In genomic region chr10:104340099-104340594, GRCh38 we compare ENCODE assay signal across 9 cellular contexts. TPM values are rescaled to one million over a fixed set of nuclear protein-coding genes. Genes with fewer than 3 reads are reported as not detected.
DNase-seq lines count a peak whose midpoint lies in the region; ATAC-seq and TF ChIP-seq lines count a peak whose summit lies in the region.
"Had no signal": no experiment of that assay in that cellular context is flagged by ENCODE, and none has a peak within 500 bp of the region (broad histone marks: within the 10 kb centered on the region; RNA-seq: fewer than 3 reads in every experiment).

No MANE protein-coding gene starts in this region.

- H3K9me3 ChIP-seq in muscle layer of duodenum (ENCODE audit: control insufficient read depth in 1 of 2, low read length in 2 of 2), result no peaks in the 10 kb centered on the region
- H3K9me3 ChIP-seq in aorta (ENCODE audit: control insufficient read depth, low read length), result no peaks in the 10 kb centered on the region
- no peaks in the 10 kb centered on the region for H3K9me3 ChIP-seq in BE2C

- H3K27ac ChIP-seq in cingulate gyrus (ENCODE audit: low read depth, low read length) (peak overlapping the region; percentile 77), muscle layer of duodenum (ENCODE audit: low read length) (peak overlapping the region; percentile 22), aorta (ENCODE audit: low read depth in 1 of 2, low read length in 2 of 2) (peak overlapping the region; percentile 92 to 95)

- ATAC-seq in stimulated activated naive CD8-positive, alpha-beta T cell treated with anti-CD3 and anti-CD28 coated beads, Interleukin-15, amount 100 ng/mL, for 72 hours, result no peak
- ATAC-seq in aorta (ENCODE audit: low FRiP score), result no peak

- no peak for TF ChIP-seq CTCF in BE2C (IDR thresholded peaks at IDR 0.05; ENCODE audit: low read depth, low read length)

- intact Hi-C loops in aorta (cut with DNase I), result no loop called here

- H3K4me3 ChIP-seq in muscle layer of duodenum (ENCODE audit: low read depth in 1 of 2, low read length in 2 of 2) (peak overlapping the region in 1 of 2 donors; percentile 8), aorta (ENCODE audit: low read length in 2 of 2) (no peak overlapping the region), BE2C (ENCODE audit: low read depth, low read length) (no peak overlapping the region)

- 1 to 3% methylated on average over 5 of the region's 5 CpGs for WGBS in aorta, 2 donors

- H3K36me3 Mint-ChIP-seq in stimulated activated naive CD8-positive, alpha-beta T cell treated with anti-CD3 and anti-CD28 coated beads, Interleukin-15, Interleukin-2, amounts not matched to agents 100 ng/mL and 50 ng/mL, for 24 hours (ENCODE audit: low read depth), result peaks cover 12% of the 10 kb centered on the region

- peak overlapping the region; percentile 10 for H3K27ac Mint-ChIP-seq in stimulated activated naive CD8-positive, alpha-beta T cell treated with anti-CD3 and anti-CD28 coated beads, Interleukin-15, Interleukin-2, amounts not matched to agents 100 ng/mL and 50 ng/mL, for 24 hours
- no peak overlapping the region for H3K27ac Mint-ChIP-seq in stimulated activated naive CD8-positive, alpha-beta T cell treated with anti-CD3 and anti-CD28 coated beads, Interleukin-15, amount 100 ng/mL, for 72 hours

- peaks cover 14 to 22% of the 10 kb centered on the region in 2 donors for H3K4me1 ChIP-seq in muscle layer of duodenum (ENCODE audit: control insufficient read depth in 1 of 2, insufficient read depth in 2 of 2, low read length in 2 of 2)
- no peaks in the 10 kb centered on the region for H3K4me1 ChIP-seq in aorta (ENCODE audit: control insufficient read depth in 1 of 2, insufficient read depth in 2 of 2, low read length in 2 of 2)
- no peaks in the 10 kb centered on the region for H3K4me1 ChIP-seq in BE2C

- no peak for DNase-seq in stimulated activated naive CD8-positive, alpha-beta T cell treated with anti-CD3 and anti-CD28 coated beads, Interleukin-15, amount 100 ng/mL, for 72 hours
- DNase-seq in aorta (no peak), BE2C (no peak), DMS 273 treated with DMSO at 0.1 percent for 48 hours (lab: John Stamatoyannopoulos, UW) (no peak), GDM1 (lab: John Stamatoyannopoulos, UW) (no peak)
- DNase-seq: activated naive CD4-positive, alpha-beta T cell treated with anti-CD3 and anti-CD28 coated beads for 36 hours had no signal

- no peaks in the 10 kb centered on the region for H3K27me3 ChIP-seq in muscle layer of duodenum (ENCODE audit: low read depth, low read length)
- no peaks in the 10 kb centered on the region for H3K27me3 ChIP-seq in aorta (ENCODE audit: control insufficient read depth in 1 of 2, insufficient read depth in 2 of 2, low read length in 1 of 2)
- peaks cover 42% of the 10 kb centered on the region for H3K27me3 ChIP-seq in BE2C

- no peaks in the 10 kb centered on the region for H3K9me3 Mint-ChIP-seq in stimulated activated naive CD8-positive, alpha-beta T cell treated with anti-CD3 and anti-CD28 coated beads, Interleukin-15, Interleukin-2, amounts not matched to agents 100 ng/mL and 50 ng/mL, for 24 hours
- H3K9me3 Mint-ChIP-seq in stimulated activated naive CD8-positive, alpha-beta T cell treated with anti-CD3 and anti-CD28 coated beads, Interleukin-15, amount 100 ng/mL, for 72 hours, result no peaks in the 10 kb centered on the region
- H3K9me3 Mint-ChIP-seq: activated naive CD4-positive, alpha-beta T cell treated with anti-CD3 and anti-CD28 coated beads for 36 hours had no signal

- peaks cover 34% of the 10 kb centered on the region for H3K4me1 Mint-ChIP-seq in stimulated activated naive CD8-positive, alpha-beta T cell treated with anti-CD3 and anti-CD28 coated beads, Interleukin-15, Interleukin-2, amounts not matched to agents 100 ng/mL and 50 ng/mL, for 24 hours (ENCODE audit: low read depth)
- H3K4me1 Mint-ChIP-seq in stimulated activated naive CD8-positive, alpha-beta T cell treated with anti-CD3 and anti-CD28 coated beads, Interleukin-15, amount 100 ng/mL, for 72 hours, result peaks cover 36% of the 10 kb centered on the region

- H3K36me3 ChIP-seq in muscle layer of duodenum (ENCODE audit: control insufficient read depth in 1 of 2, insufficient read depth in 2 of 2, low read length in 2 of 2) (peaks cover 0 to 18% of the 10 kb centered on the region in 2 donors), aorta (ENCODE audit: control insufficient read depth in 1 of 2, insufficient read depth in 2 of 2, low read length in 1 of 2) (no peaks in the 10 kb centered on the region), BE2C (no peaks in the 10 kb centered on the region)

- peak overlapping the region; percentile 24 for H3K4me3 Mint-ChIP-seq in stimulated activated naive CD8-positive, alpha-beta T cell treated with anti-CD3 and anti-CD28 coated beads, Interleukin-15, Interleukin-2, amounts not matched to agents 100 ng/mL and 50 ng/mL, for 24 hours
- H3K4me3 Mint-ChIP-seq in stimulated activated naive CD8-positive, alpha-beta T cell treated with anti-CD3 and anti-CD28 coated beads, Interleukin-15, amount 100 ng/mL, for 72 hours, result no peak overlapping the region

- peaks cover 3% of the 10 kb centered on the region for H3K27me3 Mint-ChIP-seq in stimulated activated naive CD8-positive, alpha-beta T cell treated with anti-CD3 and anti-CD28 coated beads, Interleukin-15, Interleukin-2, amounts not matched to agents 100 ng/mL and 50 ng/mL, for 24 hours
- peaks cover 9% of the 10 kb centered on the region for H3K27me3 Mint-ChIP-seq in stimulated activated naive CD8-positive, alpha-beta T cell treated with anti-CD3 and anti-CD28 coated beads, Interleukin-15, amount 100 ng/mL, for 72 hours

RNA-seq across cellular contexts. Expression of gene ITPRIP, which starts 1.9 kb away (rescaled TPM):
- total RNA-seq in aorta, result 10 to 100 TPM; 22.3 to 51.4 TPM
- polyA plus RNA-seq in aorta, result 10 to 100 TPM in 1 of 2 donors, 1 to 10 TPM in 1; 4.3 to 15.5 TPM
- polyA plus RNA-seq in BE2C (2012; ENCODE audit: insufficient read depth, insufficient read length, low read depth), result not detected

RNA-seq across cellular contexts. Expression of gene CFAP58, which starts 13.5 kb away (rescaled TPM):
- total RNA-seq in aorta, result 1 to 10 TPM; 1.1 to 1.3 TPM
- under 1 TPM; 0.38 to 0.67 TPM for polyA plus RNA-seq in aorta
- not detected for polyA plus RNA-seq in BE2C (2012; ENCODE audit: insufficient read depth, insufficient read length, low read depth)

Comparison
In these comparisons a context has a peak if more than half of its experiments do, and no peak if none do; other contexts are left out.
1. H3K27ac ChIP-seq: peak in every context shown above with its lines; median percentile 94 in aorta; 77 in cingulate gyrus; 22 in muscle layer of duodenum.